ENCODE assay signal across 10 cellular contexts in the genomic region with DNA sequence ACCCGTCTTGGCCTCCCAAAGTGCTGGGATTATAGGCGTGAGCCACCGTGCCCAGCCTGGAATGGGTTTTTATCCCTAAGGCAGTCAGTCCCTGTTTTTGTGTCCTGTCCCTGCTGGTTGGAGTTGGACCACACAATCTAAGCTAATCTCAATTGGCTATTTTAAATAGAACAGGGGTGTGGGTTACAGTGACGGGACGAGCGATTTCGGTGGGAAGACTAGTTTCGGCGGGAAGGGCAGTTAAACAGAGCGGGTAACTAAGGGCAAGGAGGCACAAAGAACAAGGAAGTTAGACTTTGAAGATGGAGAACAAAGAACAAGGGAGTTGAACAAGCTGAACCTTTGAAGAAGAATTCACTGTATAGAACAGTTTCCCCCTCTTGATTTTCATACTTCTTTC. TPM values are rescaled to one million over a fixed set of nuclear protein-coding genes. Genes with fewer than 3 reads are reported as not detected.
DNase-seq lines count a peak whose midpoint lies in the region; ATAC-seq and TF ChIP-seq lines count a peak whose summit lies in the region.
"Had no signal": no experiment of that assay in that cellular context is flagged by ENCODE, and none has a peak within 500 bp of the region (broad histone marks: within the 10 kb centered on the region; RNA-seq: fewer than 3 reads in every experiment).

No MANE protein-coding gene starts in this region.

- TF ChIP-seq CTCF in mesothelial cell of epicardium (IDR thresholded peaks at IDR 0.05; ENCODE audit: unreplicated experiment), result no peak

- ATAC-seq in GM21786 (IDR thresholded peaks at IDR 0.05; ENCODE audit: unreplicated experiment) (no peak), GM21367 (IDR thresholded peaks at IDR 0.05; ENCODE audit: unreplicated experiment) (no peak)

- H3K4me3 ChIP-seq in BLaER1 (peak overlapping the region; percentile 99), HUES48 (ENCODE audit: low read depth, low read length) (peak overlapping the region; percentile 23; the same call in 1 of the 2 replicates), adipocyte (ENCODE audit: low read length) (peak overlapping the region; percentile 100)

- H3K27me3 ChIP-seq in BLaER1 (no peaks in the 10 kb centered on the region), HUES48 (ENCODE audit: control insufficient read depth, insufficient read depth, low read length) (no peaks in the 10 kb centered on the region), adipocyte (replicated peaks; ENCODE audit: control insufficient read depth, insufficient read depth, low read length) (no peaks in the 10 kb centered on the region)

- peaks cover under 1% of the 10 kb centered on the region for H3K27me3 Mint-ChIP-seq in mesothelial cell of epicardium (ENCODE audit: low read depth)

- peak overlapping the region; percentile 98 for H3K4me2 ChIP-seq in BLaER1

- H3K9me3 ChIP-seq in BLaER1 (peaks cover 25% of the 10 kb centered on the region), HUES48 (ENCODE audit: control insufficient read depth, insufficient read depth, low read length) (no peaks in the 10 kb centered on the region), adipocyte (ENCODE audit: control insufficient read depth, low read length) (no peaks in the 10 kb centered on the region)

- no peak overlapping the region; the same call in 1 of the 2 replicates for H3K9ac ChIP-seq in BLaER1
- no peak overlapping the region for H3K9ac ChIP-seq in HUES48 (ENCODE audit: low read depth, low read length)
- peak overlapping the region; percentile 99 for H3K9ac ChIP-seq in adipocyte (ENCODE audit: low read length)

- H3K36me3 Mint-ChIP-seq in mesothelial cell of epicardium, result peaks cover 26% of the 10 kb centered on the region

- no peak overlapping the region for H3K27ac ChIP-seq in BLaER1
- no peak overlapping the region for H3K27ac ChIP-seq in HUES48 (ENCODE audit: low read depth, low read length)

- DNase-seq in adipocyte (ENCODE audit: low read depth) (no peak), mesothelial cell of epicardium (ENCODE audit: low spot score in 2 of 2, unreplicated experiment in 2 of 2) (no peak), retina (no peak), NCI-H1436 treated with DMSO at 0.1 percent for 48 hours (lab: John Stamatoyannopoulos, UW) (no peak)
- DNase-seq: anterior cingulate cortex had no signal

- H3K9me3 Mint-ChIP-seq in mesothelial cell of epicardium, result no peaks in the 10 kb centered on the region

- peaks cover 53% of the 10 kb centered on the region for H3K36me3 ChIP-seq in BLaER1
- peaks cover 6% of the 10 kb centered on the region for H3K36me3 ChIP-seq in HUES48 (ENCODE audit: control insufficient read depth, insufficient read depth, low read length)
- no peaks in the 10 kb centered on the region for H3K36me3 ChIP-seq in adipocyte (ENCODE audit: control insufficient read depth, insufficient read depth, low read length, severe bottlenecking)

- H3K4me1 ChIP-seq in BLaER1 (peaks cover 59% of the 10 kb centered on the region), HUES48 (ENCODE audit: control insufficient read depth, insufficient read depth, low read length) (no peaks in the 10 kb centered on the region), adipocyte (ENCODE audit: control insufficient read depth, insufficient read depth, low read length) (peaks cover 23% of the 10 kb centered on the region)

- peak overlapping the region; percentile 98 for H3K4me3 Mint-ChIP-seq in mesothelial cell of epicardium

- H4K20me1 ChIP-seq in BLaER1, result peaks cover 39% of the 10 kb centered on the region

- no peak overlapping the region for H3K27ac Mint-ChIP-seq in mesothelial cell of epicardium

- H3K4me1 Mint-ChIP-seq in mesothelial cell of epicardium, result peaks cover 25% of the 10 kb centered on the region

RNA-seq across cellular contexts. Expression of gene GTF3C5, which starts 1.4 kb away (rescaled TPM):
- total RNA-seq in mesothelial cell of epicardium, result 80.0 to 85.3 TPM (median 80.2 TPM) in 3 replicates

RNA-seq across cellular contexts. Expression of gene CEL, which starts 29.6 kb away (rescaled TPM):
- 4.3 to 5.0 TPM (median 4.6 TPM) in 3 replicates for total RNA-seq in mesothelial cell of epicardium

RNA-seq across cellular contexts. Expression of gene GFI1B, which starts 53.7 kb away (rescaled TPM):
- not detected in 3 replicates for total RNA-seq in mesothelial cell of epicardium
- total RNA-seq: subcutaneous adipose tissue had no signal

Comparison
In these comparisons a context has a peak if more than half of its experiments do, and no peak if none do; other contexts are left out.
1. H3K4me3 ChIP-seq: peak in every context shown above with its lines; median percentile 100 in adipocyte; 99 in BLaER1; 23 in HUES48.